ENCODE assay signal across 34 cellular contexts in the genomic region with DNA sequence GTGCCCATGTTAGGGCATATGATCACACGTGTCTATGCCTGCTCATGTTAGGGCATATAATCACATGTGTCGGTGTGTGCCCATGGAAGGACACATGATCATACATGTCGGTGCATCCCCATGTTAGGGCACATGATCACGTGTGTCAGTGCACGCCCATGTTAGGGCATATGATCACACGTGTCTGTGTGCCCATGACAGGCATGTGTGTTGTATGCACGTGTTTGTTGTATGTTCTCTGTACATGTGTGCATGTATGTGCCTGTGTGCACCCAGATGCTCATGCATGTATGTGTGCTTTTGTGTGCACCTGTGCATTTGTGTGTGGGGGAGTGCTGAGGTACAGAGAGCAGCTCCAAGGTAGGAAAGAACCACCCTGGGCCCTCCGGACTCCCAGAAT. TPM values are rescaled to one million over a fixed set of nuclear protein-coding genes. Genes with fewer than 3 reads are reported as not detected.
"Had no signal": no experiment of that assay in that cellular context is flagged by ENCODE, and none has a peak within 500 bp of the region (broad histone marks: within the 10 kb centered on the region; RNA-seq: fewer than 3 reads in every experiment).

No MANE protein-coding gene starts in this region.

- FAIRE-seq: endometrium, endothelial cell of umbilical vein had no signal

- H3K27ac ChIP-seq: ascending aorta, breast epithelium, cardiac muscle cell, colonic mucosa, epithelial cell of prostate, esophagus squamous epithelium, gastroesophageal sphincter, WERI-Rb-1 had no signal

- H3K9me3 ChIP-seq: ascending aorta, breast epithelium, colonic mucosa, esophagus squamous epithelium, gastroesophageal sphincter had no signal

- H3K4me1 ChIP-seq: ascending aorta, breast epithelium, colonic mucosa, esophagus squamous epithelium, gastroesophageal sphincter had no signal

- DNase-seq: activated B cell treated with CpG ODN at 0.5 μM for 24 hours; activated CD4-positive, alpha-beta T cell treated with anti-CD3 and anti-CD28 coated beads for 36 hours; activated CD4-positive, alpha-beta T cell treated with anti-CD3 and anti-CD28 coated beads, Interleukin-2, amount 10 ng/mL, durations not matched to agents 24 days and 14 days; activated CD4-positive, alpha-beta T cell treated with anti-CD3 and anti-CD28 coated beads, Interleukin-2, amount 50 U/mL, for 48 hours; activated CD8-positive, alpha-beta memory T cell treated with anti-CD3 and anti-CD28 coated beads for 24 hours; activated CD8-positive, alpha-beta T cell treated with anti-CD3 and anti-CD28 coated beads for 36 hours; activated gamma-delta T cell; activated naive CD4-positive, alpha-beta T cell; activated naive CD4-positive, alpha-beta T cell treated with anti-CD3 and anti-CD28 coated beads, Interleukin-2, amount 10 ng/mL, durations not matched to agents 7 days and 5 days; activated naive CD8-positive, alpha-beta T cell treated with anti-CD3 and anti-CD28 coated beads, Interleukin-2, amount 10 ng/mL, durations not matched to agents 7 days and 5 days; activated T-cell treated with anti-CD3 and anti-CD28 coated beads, Interleukin-2, amount 50 U/mL, for 24 hours; activated T-cell treated with anti-CD3 and anti-CD28 coated beads, Interleukin-2, amount 50 U/mL, for 72 hours; central memory CD4-positive, alpha-beta T cell; cerebellar nuclear complex; effector CD8-positive, alpha-beta T cell; esophagus squamous epithelium; foreskin melanocyte; T-helper 1 cell; T-helper 17 cell; T1000; WERI-Rb-1 had no signal

- H3K36me3 ChIP-seq: ascending aorta, breast epithelium, cardiac muscle cell, colonic mucosa, esophagus squamous epithelium, gastroesophageal sphincter had no signal

- ATAC-seq: activated CD4-positive, alpha-beta T cell treated with anti-CD3 and anti-CD28 coated beads for 36 hours; activated CD4-positive, CD25-positive, alpha-beta regulatory T cell treated with anti-CD3 and anti-CD28 coated beads, Interleukin-2, amount 50 U/mL, for 24 hours; activated CD8-positive, alpha-beta T cell treated with anti-CD3 and anti-CD28 coated beads for 36 hours; activated naive CD4-positive, alpha-beta T cell treated with anti-CD3 and anti-CD28 coated beads, Interleukin-2, amount 50 U/mL, for 72 hours; activated T-cell treated with anti-CD3 and anti-CD28 coated beads, Interleukin-2, amount 50 U/mL, for 72 hours; gastroesophageal sphincter; T-helper 17 cell had no signal

- H3K27me3 ChIP-seq: ascending aorta, colonic mucosa had no signal

- H3K4me3 ChIP-seq: ascending aorta, breast epithelium, cardiac muscle cell, colonic mucosa, esophagus squamous epithelium, gastroesophageal sphincter had no signal

RNA-seq across cellular contexts. Expression of gene BIRC7, which starts 49.6 kb away (rescaled TPM):
- total RNA-seq: activated B cell treated with CpG ODN at 0.5 μM for 24 hours; activated CD4-positive, alpha-beta T cell treated with anti-CD3 and anti-CD28 coated beads, Interleukin-2, amount 10 ng/mL, durations not matched to agents 24 days and 14 days; activated naive CD8-positive, alpha-beta T cell treated with anti-CD3 and anti-CD28 coated beads, Interleukin-2, amount 10 ng/mL, durations not matched to agents 7 days and 5 days; ascending aorta; colonic mucosa; dermis microvascular lymphatic vessel endothelial cell; endothelial cell of umbilical vein; fibroblast of lung; fibroblast of villous mesenchyme; gastroesophageal sphincter; T-helper 17 cell had no signal
- polyA plus RNA-seq: cardiac muscle cell, endothelial cell of umbilical vein, fibroblast of lung had no signal
